In genomic region chr13:44234566-44234965, GRCh38 we compare ENCODE assay signal across 13 cellular contexts.
"Had no signal": no experiment of that assay in that cellular context is flagged by ENCODE, and none has a peak within 500 bp of the region (broad histone marks: within the 10 kb centered on the region; RNA-seq: fewer than 3 reads in every experiment).

No MANE protein-coding gene starts in this region.

- H3K27ac ChIP-seq: left lung, suprapubic skin had no signal

- H3K36me3 ChIP-seq: adrenal gland, gastroesophageal sphincter, left lung, suprapubic skin had no signal

- H3K27me3 ChIP-seq: adrenal gland, gastroesophageal sphincter, left lung, suprapubic skin had no signal

- DNase-seq: activated naive CD4-positive, alpha-beta T cell treated with anti-CD3 and anti-CD28 coated beads, Interleukin-2, amount 50 U/mL, for 16 hours; adrenal gland; central memory CD4-positive, alpha-beta T cell; left lung; mesenchymal stem cell; occipital lobe; stimulated activated CD4-positive, alpha-beta T cell treated with anti-CD3 and anti-CD28 coated beads, Interleukin-2, amount 100 ng/mL, for 24 hours; stimulated activated naive CD4-positive, alpha-beta T cell had no signal

- ATAC-seq: esophagus mucosa; gastroesophageal sphincter; left lung; natural killer cell treated with Interleukin-12 subunit alpha and Interleukin-12 subunit beta and Interleukin-15 and Interleukin-18, amount 100 ng/mL, for 72 hours; sciatic nerve had no signal

- H3K4me3 ChIP-seq: adrenal gland, gastroesophageal sphincter, left lung, suprapubic skin had no signal

- H3K9me3 ChIP-seq: adrenal gland, gastroesophageal sphincter, left lung, suprapubic skin had no signal
